8 cellular contexts compared by ENCODE assay signal in genomic region chr19:11375143-11375948, GRCh38. TPM values are rescaled to one million over a fixed set of nuclear protein-coding genes. Genes with fewer than 3 reads are reported as not detected.
A peak's percentile ranks its signal among the peaks of the same experiment; 100 is the strongest.
DNase-seq lines count a peak whose midpoint lies in the region; ATAC-seq, FAIRE-seq and TF ChIP-seq lines count a peak whose summit lies in the region.

No MANE protein-coding gene starts in this region.

- TF ChIP-seq CTCF in lung (IDR thresholded peaks at IDR 0.05; ENCODE audit: control extremely low read depth, extremely low read depth): no peak

- FAIRE-seq in GM12892 (lab: Jason Lieb, UNC) (no peak), colon (lab: Jason Lieb, UNC) (peak; percentile 72)

- H3K4me3 ChIP-seq in lung: peak overlapping the region; percentile 29

- TF ChIP-seq POLR2A in GM12892 (IDR thresholded peaks at IDR 0.05; ENCODE audit: low read depth, low read length): peak; percentile 28; the same call in 1 of the 2 replicates

- 5 to 7% methylated on average over 27 of the region's 27 CpGs for WGBS in lung, 2 donors

- H3K27ac ChIP-seq in lung (ENCODE audit: low read depth in 1 of 2, low read length in 1 of 2): peak overlapping the region; percentile 75 to 91

- H3K9me3 ChIP-seq in lung (ENCODE audit: control insufficient read depth in 2 of 2, insufficient read depth in 1 of 2, low read length in 1 of 2): no peaks in the 10 kb centered on the region

- ATAC-seq in lung (ENCODE audit: insufficient read depth, low FRiP score) (no peak), HG03439 (IDR thresholded peaks at IDR 0.05; ENCODE audit: unreplicated experiment) (no peak), GM18868 (IDR thresholded peaks at IDR 0.05; ENCODE audit: unreplicated experiment) (no peak)

- no peaks in the 10 kb centered on the region for H3K36me3 ChIP-seq in lung (ENCODE audit: control insufficient read depth in 2 of 2, insufficient read depth in 2 of 2, low read length in 2 of 2)

- DNase-seq in GM12892 (ENCODE audit: insufficient read length) (no peak), NCI-H1092 treated with DMSO at 0.1 percent for 48 hours (lab: John Stamatoyannopoulos, UW) (peak; percentile 61), lung (ENCODE audit: low spot score) (peak; percentile 65)
- peak; percentile 74 for DNase-seq in activated CD4-positive, CD25-positive, alpha-beta regulatory T cell treated with anti-CD3 and anti-CD28 coated beads, Interleukin-2, amount 50 U/mL, for 72 hours
- DNase-seq in stimulated activated naive CD4-positive, alpha-beta T cell (lab: John Stamatoyannopoulos, UW): peak; percentile 58 to 89 (median 76)

- peaks cover 0 to 3% of the 10 kb centered on the region in 2 donors for H3K4me1 ChIP-seq in lung (ENCODE audit: control insufficient read depth in 2 of 2, insufficient read depth in 2 of 2, low read length in 2 of 2)

- H3K27me3 ChIP-seq in lung (ENCODE audit: control insufficient read depth, insufficient read depth): no peaks in the 10 kb centered on the region

RNA-seq across cellular contexts. Expression of gene SWSAP1, which starts 0.9 kb away (rescaled TPM):
- polyA plus RNA-seq in GM12892 (2012; ENCODE audit: missing spikeins): 1.1 TPM
- 1 to 10 TPM; 1.1 to 4.1 TPM for total RNA-seq in lung
- 1 to 10 TPM; 3.5 to 4.0 TPM for polyA plus RNA-seq in lung

RNA-seq across cellular contexts. Expression of gene EPOR, which starts 8.8 kb away (rescaled TPM):
- 3.6 TPM for polyA plus RNA-seq in GM12892 (2012; ENCODE audit: missing spikeins)
- total RNA-seq in lung: 10 to 100 TPM; 14.5 to 20.6 TPM
- polyA plus RNA-seq in lung: 10 to 100 TPM in 1 of 2 donors, 1 to 10 TPM in 1; 8.7 to 14.7 TPM

RNA-seq across cellular contexts. Expression of gene PLPPR2, which starts 20.1 kb away (rescaled TPM):
- 3.6 TPM for polyA plus RNA-seq in GM12892 (2012; ENCODE audit: missing spikeins)
- total RNA-seq in lung: 10 to 100 TPM in 1 of 2 donors, 1 to 10 TPM in 1; 9.1 to 33.2 TPM
- 10 to 100 TPM; 15.3 to 35.1 TPM for polyA plus RNA-seq in lung

RNA-seq across cellular contexts. Expression of gene CCDC159, which starts 29.0 kb away (rescaled TPM):
- 21.6 TPM for polyA plus RNA-seq in GM12892 (2012; ENCODE audit: missing spikeins)
- total RNA-seq in lung: 10 to 100 TPM; 25.8 to 26.5 TPM
- polyA plus RNA-seq in lung: 10 to 100 TPM; 40.9 to 55.2 TPM

RNA-seq across cellular contexts. Expression of gene TMEM205, which starts 29.3 kb away (rescaled TPM):
- 53.2 TPM for polyA plus RNA-seq in GM12892 (2012; ENCODE audit: missing spikeins)
- total RNA-seq in lung: 100 to 1,000 TPM; 101 to 125 TPM
- 100 to 1,000 TPM; 129 to 166 TPM for polyA plus RNA-seq in lung
